ENCODE assay signal across 10 cellular contexts in the genomic region with DNA sequence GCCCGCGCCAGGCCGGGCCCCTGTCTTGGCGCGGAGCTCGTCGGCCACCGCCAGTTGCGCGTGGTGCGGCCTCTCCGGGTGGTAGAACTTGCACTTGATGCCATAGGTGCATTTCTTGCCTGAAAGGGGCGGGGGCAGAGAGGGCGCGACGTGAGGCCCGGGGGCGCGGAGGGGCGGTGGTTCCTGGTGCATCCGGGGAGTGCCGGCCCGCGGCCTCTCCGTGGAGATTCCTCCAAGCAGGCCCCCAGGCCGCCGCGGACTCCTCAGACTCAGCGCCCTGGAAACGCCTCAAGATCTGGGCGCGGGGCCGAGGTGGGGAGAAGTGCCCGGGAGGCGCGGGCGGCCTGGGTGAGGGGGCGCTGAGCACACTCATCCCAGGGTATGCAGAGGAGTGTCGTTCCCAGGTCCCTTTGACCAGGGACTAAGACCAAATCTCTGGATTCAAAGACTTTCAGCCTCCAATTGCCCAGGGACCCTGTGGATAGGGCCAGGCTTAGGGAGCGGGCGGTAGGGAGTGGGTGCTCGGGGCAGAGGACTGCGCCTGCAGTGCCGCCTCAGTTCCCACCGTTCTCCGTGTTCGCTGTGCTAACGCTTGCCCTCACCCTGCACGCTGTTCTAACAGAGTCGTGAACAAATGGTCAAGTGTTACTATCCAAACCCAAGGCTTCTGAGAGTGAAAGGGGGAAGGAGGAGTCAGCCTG. TPM values are rescaled to one million over a fixed set of nuclear protein-coding genes. Genes with fewer than 3 reads are reported as not detected.
DNase-seq lines count a peak whose midpoint lies in the region; ATAC-seq and TF ChIP-seq lines count a peak whose summit lies in the region.
"Had no signal": no experiment of that assay in that cellular context is flagged by ENCODE, and none has a peak within 500 bp of the region (broad histone marks: within the 10 kb centered on the region; RNA-seq: fewer than 3 reads in every experiment).

No MANE protein-coding gene starts in this region.

- H3K27ac Mint-ChIP-seq in neural crest cell (ENCODE audit: unreplicated experiment) = no peak overlapping the region

- DNase-seq in stimulated activated CD8-positive, alpha-beta memory T cell treated with anti-CD3 and anti-CD28 coated beads, Interleukin-4, amount 100 ng/mL, for 24 hours (ENCODE audit: low read depth) = peak; percentile 12
- no peak for DNase-seq in stimulated activated CD8-positive, alpha-beta memory T cell treated with anti-CD3 and anti-CD28 coated beads, Interleukin-4, amount 100 ng/mL, for 48 hours
- peak; percentile 18 for DNase-seq in neural crest cell (ENCODE audit: low read depth, low spot score)
- no peak for DNase-seq in Karpas-422
- no peak for DNase-seq in effector memory CD4-positive, alpha-beta T cell
- no peak for DNase-seq in mesenteric fat pad (ENCODE audit: low spot score)
- DNase-seq: activated CD4-positive, CD25-positive, alpha-beta regulatory T cell treated with anti-CD3 and anti-CD28 coated beads, Interleukin-2, amount 50 U/mL, for 72 hours; CD4-positive, CD25-positive, alpha-beta regulatory T cell had no signal

- no peak for TF ChIP-seq EP300 in gastroesophageal sphincter (IDR thresholded peaks at IDR 0.05)

- TF ChIP-seq CTCF in gastroesophageal sphincter (IDR thresholded peaks at IDR 0.05) = no peak
- TF ChIP-seq CTCF in neural crest cell (conservative IDR thresholded peaks at IDR 0.05) = no peak

- H3K4me3 ChIP-seq in gastroesophageal sphincter (peak overlapping the region; percentile 37 to 61), Karpas-422 (ENCODE audit: low read length) (no peak overlapping the region)
- H3K4me3 ChIP-seq in effector memory CD4-positive, alpha-beta T cell (ENCODE audit: insufficient read depth, low read depth, low read length, poor library complexity, severe bottlenecking) = no peak overlapping the region

- H3K4me1 Mint-ChIP-seq in neural crest cell = no peaks in the 10 kb centered on the region

- no peak overlapping the region for H3K4me2 ChIP-seq in Karpas-422 (ENCODE audit: low read depth, low read length, poor library complexity, severe bottlenecking)

- ATAC-seq in gastroesophageal sphincter = no peak
- no peak for ATAC-seq in HG03025 (IDR thresholded peaks at IDR 0.05; ENCODE audit: low FRiP score, unreplicated experiment)

- no peaks in the 10 kb centered on the region for H3K9me3 Mint-ChIP-seq in neural crest cell

- H3K36me3 ChIP-seq in gastroesophageal sphincter = no peaks in the 10 kb centered on the region
- H3K36me3 ChIP-seq in Karpas-422 (ENCODE audit: insufficient read depth, low read length) = peaks cover 69% of the 10 kb centered on the region
- peaks cover 50% of the 10 kb centered on the region for H3K36me3 ChIP-seq in effector memory CD4-positive, alpha-beta T cell (ENCODE audit: control insufficient read depth, insufficient read depth, low read length)

- no peak overlapping the region for H2AFZ ChIP-seq in Karpas-422 (ENCODE audit: low read length)

- H3K9me2 ChIP-seq in Karpas-422 (replicated peaks; ENCODE audit: insufficient read depth, low read length) = no peaks in the 10 kb centered on the region

- no peak overlapping the region for H3K9ac ChIP-seq in Karpas-422 (ENCODE audit: low read length)

- WGBS in gastroesophageal sphincter (ENCODE audit: low coverage in 1 of 2), 2 donors = 100% methylated on average over 2 of the region's 50 CpGs; no CpG with 5 or more reads in 1 of the 2 donors

- H3K27ac ChIP-seq in gastroesophageal sphincter (peak overlapping the region in 2 of 4 donors; percentile 43 to 65), Karpas-422 (ENCODE audit: low read length) (no peak overlapping the region)
- no peak overlapping the region for H3K27ac ChIP-seq in effector memory CD4-positive, alpha-beta T cell (ENCODE audit: insufficient read depth, low read length, poor library complexity, severe bottlenecking)

- no peaks in the 10 kb centered on the region for H3K36me3 Mint-ChIP-seq in neural crest cell (ENCODE audit: low read depth)

- no peaks in the 10 kb centered on the region for H3K9me3 ChIP-seq in gastroesophageal sphincter
- no peaks in the 10 kb centered on the region for H3K9me3 ChIP-seq in Karpas-422 (ENCODE audit: low read length)
- no peaks in the 10 kb centered on the region for H3K9me3 ChIP-seq in effector memory CD4-positive, alpha-beta T cell (ENCODE audit: control insufficient read depth, low read length)

- H3K4me3 Mint-ChIP-seq in neural crest cell = peak overlapping the region; percentile 62

- peaks cover 17% of the 10 kb centered on the region for H4K20me1 ChIP-seq in Karpas-422 (ENCODE audit: insufficient read depth, low read depth, low read length)

- H3K27me3 Mint-ChIP-seq in neural crest cell (ENCODE audit: low read depth) = peaks cover 37% of the 10 kb centered on the region
- H3K27me3 Mint-ChIP-seq: CD4-positive, CD25-positive, alpha-beta regulatory T cell had no signal

- H3K79me2 ChIP-seq in Karpas-422 (ENCODE audit: low read length) = no peaks in the 10 kb centered on the region; the same call in 1 of the 2 replicates

- H3K27me3 ChIP-seq in gastroesophageal sphincter = peaks cover 21% of the 10 kb centered on the region
- no peaks in the 10 kb centered on the region for H3K27me3 ChIP-seq in Karpas-422 (ENCODE audit: low read length)
- no peaks in the 10 kb centered on the region for H3K27me3 ChIP-seq in effector memory CD4-positive, alpha-beta T cell (replicated peaks; ENCODE audit: control insufficient read depth, insufficient read depth, low read length, poor library complexity, severe bottlenecking)

- peaks cover 5 to 56% (median 33%) of the 10 kb centered on the region in 3 donors for H3K4me1 ChIP-seq in gastroesophageal sphincter
- no peaks in the 10 kb centered on the region for H3K4me1 ChIP-seq in Karpas-422 (ENCODE audit: low read length)
- H3K4me1 ChIP-seq in effector memory CD4-positive, alpha-beta T cell (ENCODE audit: control insufficient read depth, insufficient read depth, low read length, poor library complexity, severe bottlenecking) = peaks cover 6% of the 10 kb centered on the region

- TF ChIP-seq POLR2A in gastroesophageal sphincter (IDR thresholded peaks at IDR 0.05) = no peak

RNA-seq across cellular contexts. Expression of gene ZC3H12D, which starts 33.3 kb away (rescaled TPM):
- total RNA-seq in gastroesophageal sphincter (1 to 10 TPM in 2 of 4 donors, under 1 TPM in 2; 0.78 to 1.9 (median 1.1) TPM), neural crest cell (0.14 and 0.16 TPM in 2 replicates), mesenteric fat pad (3.0 TPM)
- 71.0 and 92.0 TPM in 2 replicates for total RNA-seq in Karpas-422 (2014; rRNA removed; shearing (Covaris generic); ENCODE audit: low replicate concordance)

RNA-seq across cellular contexts. Expression of gene SUMO4, which starts 51.4 kb away (rescaled TPM):
- total RNA-seq in gastroesophageal sphincter = 1 to 10 TPM in 3 of 4 donors, not detected in 1; 1.9 to 2.4 (median 2.0) TPM
- total RNA-seq in neural crest cell = 1.8 and 2.4 TPM in 2 replicates
- 2.2 and 2.4 TPM in 2 replicates for total RNA-seq in Karpas-422 (2014; rRNA removed; shearing (Covaris generic); ENCODE audit: low replicate concordance)
- total RNA-seq in mesenteric fat pad = 1.2 TPM

Comparison
In these comparisons a context has a peak if more than half of its experiments do, and no peak if none do; other contexts are left out.
1. DNase-seq: peak in stimulated activated CD8-positive, alpha-beta memory T cell treated with anti-CD3 and anti-CD28 coated beads, Interleukin-4, amount 100 ng/mL, for 24 hours (single experiment) and neural crest cell (single experiment); none in stimulated activated CD8-positive, alpha-beta memory T cell treated with anti-CD3 and anti-CD28 coated beads, Interleukin-4, amount 100 ng/mL, for 48 hours (single experiment), Karpas-422 (single experiment), effector memory CD4-positive, alpha-beta T cell (0 of 3) and mesenteric fat pad (single experiment).
2. H3K4me3 ChIP-seq: peak in gastroesophageal sphincter (2 of 2); none in Karpas-422 (single experiment) and effector memory CD4-positive, alpha-beta T cell (single experiment).
3. RNA of gene ZC3H12D, which starts 33.3 kb away (total RNA-seq): 71.0 to 92.0 TPM in Karpas-422; 3.0 TPM in mesenteric fat pad (single experiment), 0.78 to 1.9 TPM in gastroesophageal sphincter and 0.14 to 0.16 TPM in neural crest cell; every median in the first group is over 10 times any median in the second.